8 cellular contexts compared by ENCODE assay signal in genomic region chr15:42457445-42458442, GRCh38. TPM values are rescaled to one million over a fixed set of nuclear protein-coding genes. Genes with fewer than 3 reads are reported as not detected.
A peak's percentile ranks its signal among the peaks of the same experiment; 100 is the strongest.
DNase-seq lines count a peak whose midpoint lies in the region; FAIRE-seq and TF ChIP-seq lines count a peak whose summit lies in the region.

No MANE protein-coding gene starts in this region.

- peaks cover 24% of the 10 kb centered on the region for H3K79me2 ChIP-seq in endothelial cell of umbilical vein (ENCODE audit: control insufficient read depth, insufficient read depth, low read length)

- TF ChIP-seq CTCF in BE2C (IDR thresholded peaks at IDR 0.05; ENCODE audit: low read depth, low read length) (no peak), GM20000 (IDR thresholded peaks at IDR 0.05; ENCODE audit: extremely low read depth, missing control alignments) (no peak), endothelial cell of umbilical vein (IDR thresholded peaks at IDR 0.05; ENCODE audit: extremely low read depth in 1 of 2, insufficient read depth in 1 of 2, low read depth in 1 of 2, low read length in 2 of 2) (no peak), mesothelial cell of epicardium (IDR thresholded peaks at IDR 0.05; ENCODE audit: unreplicated experiment) (no peak), uterus (IDR thresholded peaks at IDR 0.05) (no peak)

- TF ChIP-seq POLR2A in endothelial cell of umbilical vein (IDR thresholded peaks at IDR 0.05; ENCODE audit: low read depth, low read length) (no peak), uterus (IDR thresholded peaks at IDR 0.05) (peak in 1 of 2 donors; percentile 48)

- H3K9me3 ChIP-seq in BE2C (no peaks in the 10 kb centered on the region), MG63 (no peaks in the 10 kb centered on the region), endothelial cell of umbilical vein (replicated peaks; ENCODE audit: control insufficient read depth, insufficient read depth, low read length) (no peaks in the 10 kb centered on the region), uterus (no peaks in the 10 kb centered on the region)

- H3K4me1 ChIP-seq in BE2C, result peaks cover 11% of the 10 kb centered on the region
- H3K4me1 ChIP-seq in endothelial cell of umbilical vein (ENCODE audit: control insufficient read depth, extremely low read depth, insufficient read depth, low read length), result peaks cover 19% of the 10 kb centered on the region
- H3K4me1 ChIP-seq in uterus, result no peaks in the 10 kb centered on the region

- no peak overlapping the region for H2AFZ ChIP-seq in endothelial cell of umbilical vein (ENCODE audit: low read depth, low read length)

- intact Hi-C loops in endothelial cell of umbilical vein (cut with micrococcal nuclease), result no loop called here
- intact Hi-C loops in uterus (cut with DNase I; ENCODE audit: low total_unique reads), result no loop called here

- peaks cover 2% of the 10 kb centered on the region; the same call in 1 of the 2 replicates for H3K36me3 ChIP-seq in BE2C
- peaks cover 9% of the 10 kb centered on the region for H3K36me3 ChIP-seq in MG63
- no peaks in the 10 kb centered on the region for H3K36me3 ChIP-seq in endothelial cell of umbilical vein (ENCODE audit: control insufficient read depth in 2 of 2, extremely low read depth in 1 of 2, insufficient read depth in 2 of 2, low read length in 2 of 2)
- H3K36me3 ChIP-seq in uterus, result no peaks in the 10 kb centered on the region

- H3K36me3 Mint-ChIP-seq in mesothelial cell of epicardium, result peaks cover 4% of the 10 kb centered on the region
- H3K36me3 Mint-ChIP-seq in activated T-cell treated with anti-CD3 and anti-CD28 coated beads, Interleukin-2, amount 50 U/mL, for 24 hours (ENCODE audit: low read depth), result peaks cover 34% of the 10 kb centered on the region

- no peaks in the 10 kb centered on the region for H3K27me3 Mint-ChIP-seq in mesothelial cell of epicardium (ENCODE audit: low read depth)
- no peaks in the 10 kb centered on the region for H3K27me3 Mint-ChIP-seq in activated T-cell treated with anti-CD3 and anti-CD28 coated beads, Interleukin-2, amount 50 U/mL, for 24 hours

- POLR2A ChIA-PET in endothelial cell of umbilical vein (lab: Charles Lee), result no interaction called here

- H3K4me2 ChIP-seq in endothelial cell of umbilical vein (ENCODE audit: insufficient read depth, low read length), result peak overlapping the region; percentile 55

- peak overlapping the region; percentile 97 for H3K27ac Mint-ChIP-seq in mesothelial cell of epicardium
- no peak overlapping the region for H3K27ac Mint-ChIP-seq in activated T-cell treated with anti-CD3 and anti-CD28 coated beads, Interleukin-2, amount 50 U/mL, for 24 hours

- peak overlapping the region; percentile 59 for H3K4me3 Mint-ChIP-seq in mesothelial cell of epicardium
- no peak overlapping the region for H3K4me3 Mint-ChIP-seq in activated T-cell treated with anti-CD3 and anti-CD28 coated beads, Interleukin-2, amount 50 U/mL, for 24 hours

- H3K4me3 ChIP-seq in BE2C (ENCODE audit: low read depth, low read length) (no peak overlapping the region; the same call in 1 of the 2 replicates), MG63 (peak overlapping the region; percentile 27), endothelial cell of umbilical vein (replicated peaks in 1 of 3; ENCODE audit: insufficient read depth in 1 of 3, low read depth in 1 of 3, low read length in 3 of 3) (no peak overlapping the region), uterus (peak overlapping the region; percentile 4 to 25)

- H4K20me1 ChIP-seq in endothelial cell of umbilical vein (replicated peaks; ENCODE audit: control insufficient read depth, extremely low read depth, insufficient read depth, low read length), result no peaks in the 10 kb centered on the region

- H3K27ac ChIP-seq in endothelial cell of umbilical vein (ENCODE audit: insufficient read depth, low read depth, low read length), result peak overlapping the region; percentile 57
- peak overlapping the region; percentile 82 to 91 for H3K27ac ChIP-seq in uterus

- peak; percentile 42 for DNase-seq in BE2C
- DNase-seq in GM20000 (ENCODE audit: low spot score), result peak; percentile 59
- peak; percentile 86 for DNase-seq in MG63
- peak; percentile 83 for DNase-seq in endothelial cell of umbilical vein (ENCODE audit: low read depth, low spot score)
- DNase-seq in mesothelial cell of epicardium (ENCODE audit: low spot score in 2 of 2, unreplicated experiment in 2 of 2), result peak; percentile 28 to 60
- DNase-seq in uterus, result peak; percentile 81
- DNase-seq in DMS114 treated with DMSO at 0.1 percent for 48 hours (lab: John Stamatoyannopoulos, UW; ENCODE audit: unreplicated experiment), result no peak
- DNase-seq in activated T-cell treated with anti-CD3 and anti-CD28 coated beads, Interleukin-2, amount 50 U/mL, for 24 hours, result no peak

- H3K9me1 ChIP-seq in endothelial cell of umbilical vein (replicated peaks; ENCODE audit: control insufficient read depth, extremely low read depth, insufficient read depth, low read length), result no peaks in the 10 kb centered on the region

- dilution Hi-C loops in endothelial cell of umbilical vein (cut with MboI; ENCODE audit: extremely low pct_ligation_motif_present, low sequenced_read_pairs), result no loop called here

- H3K9ac ChIP-seq in endothelial cell of umbilical vein (replicated peaks; ENCODE audit: extremely low read depth, insufficient read depth, low read length), result peak overlapping the region; percentile 54

- BruUV-seq in endothelial cell of umbilical vein (replicated peaks; lab: Mats Ljungman, UMichigan), result no TSS peak

- H3K9me3 Mint-ChIP-seq in mesothelial cell of epicardium, result no peaks in the 10 kb centered on the region
- no peaks in the 10 kb centered on the region for H3K9me3 Mint-ChIP-seq in activated T-cell treated with anti-CD3 and anti-CD28 coated beads, Interleukin-2, amount 50 U/mL, for 24 hours

- H3K27me3 ChIP-seq in BE2C (no peaks in the 10 kb centered on the region), MG63 (no peaks in the 10 kb centered on the region), endothelial cell of umbilical vein (ENCODE audit: control insufficient read depth in 2 of 2, insufficient read depth in 2 of 2, low read length in 2 of 2) (no peaks in the 10 kb centered on the region), uterus (no peaks in the 10 kb centered on the region)

- H3K4me1 Mint-ChIP-seq in mesothelial cell of epicardium, result peaks cover 15% of the 10 kb centered on the region
- H3K4me1 Mint-ChIP-seq in activated T-cell treated with anti-CD3 and anti-CD28 coated beads, Interleukin-2, amount 50 U/mL, for 24 hours (ENCODE audit: low read depth), result peaks cover 13% of the 10 kb centered on the region

- CTCF ChIA-PET in endothelial cell of umbilical vein (lab: Charles Lee), result interaction anchor here (0.5 to 2.1 kb wide), 6 partner anchors 12 to 39 kb away, joined by 3 to 11 read pairs (median 3); no protein-coding TSS in a partner anchor

- peak; percentile 24 for FAIRE-seq in endothelial cell of umbilical vein (lab: Jason Lieb, UNC)

TF ChIP-seq in endothelial cell of umbilical vein, 7 proteins besides CTCF, POLR2A, EP300 and RAD21:
- no peak for TF ChIP-seq EZH2 (IDR thresholded peaks at IDR 0.05; ENCODE audit: borderline replicate concordance, low read depth, low read length, severe bottlenecking)
- no peak for TF ChIP-seq JUN (IDR thresholded peaks at IDR 0.05; ENCODE audit: borderline replicate concordance, insufficient read depth, insufficient read length, low read depth)
- TF ChIP-seq POLR2AphosphoS5 (IDR thresholded peaks at IDR 0.05; ENCODE audit: insufficient read depth, low read depth, low read length), result no peak
- TF ChIP-seq GATA2 (IDR thresholded peaks at IDR 0.05; ENCODE audit: insufficient read depth, insufficient read length, low read depth, low read length), result no peak
- no peak for TF ChIP-seq MAX (IDR thresholded peaks at IDR 0.05; ENCODE audit: insufficient read depth, insufficient read length)
- no peak for TF ChIP-seq MYC (IDR thresholded peaks at IDR 0.05; ENCODE audit: low read depth, low read length)
- no peak for TF ChIP-seq FOS (IDR thresholded peaks at IDR 0.05; ENCODE audit: borderline replicate concordance, insufficient read depth, low read length)
TF ChIP-seq in endothelial cell of umbilical vein: peak in this region for 0.

RNA-seq across cellular contexts. Expression of gene ZNF106, which starts 33.2 kb away (rescaled TPM):
- polyA plus RNA-seq in BE2C (2012; ENCODE audit: insufficient read depth, insufficient read length, low read depth), result 23.8 TPM
- 22.6 and 26.7 TPM in 2 replicates for total RNA-seq in MG63 (2014; rRNA removed; shearing (Covaris generic); ENCODE audit: low replicate concordance)
- total RNA-seq in endothelial cell of umbilical vein (51.2 and 53.5 TPM in 2 replicates), mesothelial cell of epicardium (50.2 to 52.9 TPM (median 51.0 TPM) in 3 replicates), uterus (10 to 100 TPM; 56.6 to 95.0 (median 72.0) TPM)
- 16.7 and 18.9 TPM in 2 replicates for polyA plus RNA-seq in endothelial cell of umbilical vein
- polyA plus RNA-seq in endothelial cell of umbilical vein (2011; cell fraction: cytosol; rRNA removed), result 16.3 and 17.3 TPM in 2 replicates
- 17.8 and 18.5 TPM in 2 replicates for polyA plus RNA-seq in endothelial cell of umbilical vein (2011; cell fraction: nucleus; rRNA removed)
- polyA plus RNA-seq in endothelial cell of umbilical vein (2012), result 29.7 and 40.7 TPM in 2 replicates
- 86.9 and 96.7 TPM in 2 replicates for polyA minus RNA-seq in endothelial cell of umbilical vein
- 48.4 TPM for polyA minus RNA-seq in endothelial cell of umbilical vein (2011; cell fraction: cytosol; rRNA and poly(A)+ RNA removed)
- polyA minus RNA-seq in endothelial cell of umbilical vein (2011; cell fraction: nucleus; rRNA and poly(A)+ RNA removed), result 33.3 and 54.0 TPM in 2 replicates

RNA-seq across cellular contexts. Expression of gene SNAP23, which starts 37.7 kb away (rescaled TPM):
- polyA plus RNA-seq in BE2C (2012; ENCODE audit: insufficient read depth, insufficient read length, low read depth), result 74.8 TPM
- total RNA-seq in MG63 (2014; rRNA removed; shearing (Covaris generic); ENCODE audit: low replicate concordance), result 49.3 and 52.1 TPM in 2 replicates
- 126 and 141 TPM in 2 replicates for total RNA-seq in endothelial cell of umbilical vein
- polyA plus RNA-seq in endothelial cell of umbilical vein, result 56.5 and 152 TPM in 2 replicates
- 72.1 and 79.9 TPM in 2 replicates for polyA plus RNA-seq in endothelial cell of umbilical vein (2011; cell fraction: cytosol; rRNA removed)
- polyA plus RNA-seq in endothelial cell of umbilical vein (2011; cell fraction: nucleus; rRNA removed), result 115 and 178 TPM in 2 replicates
- 152 and 194 TPM in 2 replicates for polyA plus RNA-seq in endothelial cell of umbilical vein (2012)
- 60.5 and 68.5 TPM in 2 replicates for polyA minus RNA-seq in endothelial cell of umbilical vein
- 11.0 TPM for polyA minus RNA-seq in endothelial cell of umbilical vein (2011; cell fraction: cytosol; rRNA and poly(A)+ RNA removed)
- 54.5 and 72.7 TPM in 2 replicates for polyA minus RNA-seq in endothelial cell of umbilical vein (2011; cell fraction: nucleus; rRNA and poly(A)+ RNA removed)
- total RNA-seq in mesothelial cell of epicardium, result 57.1 to 58.4 TPM (median 57.9 TPM) in 3 replicates
- total RNA-seq in uterus, result 100 to 1,000 TPM in 1 of 4 donors, 10 to 100 TPM in 3; 79.1 to 155 (median 84.2) TPM

Comparison
In these comparisons a context has a peak if more than half of its experiments do, and no peak if none do; other contexts are left out.
1. DNase-seq: peak in BE2C (single experiment), GM20000 (single experiment), MG63 (single experiment), endothelial cell of umbilical vein (single experiment), mesothelial cell of epicardium (2 of 2) and uterus (2 of 2); none in DMS114 treated with DMSO at 0.1 percent for 48 hours (single experiment) and activated T-cell treated with anti-CD3 and anti-CD28 coated beads, Interleukin-2, amount 50 U/mL, for 24 hours (single experiment).
2. H3K4me3 ChIP-seq: peak in MG63 (single experiment) and uterus (2 of 2); none in BE2C (single experiment) and endothelial cell of umbilical vein (0 of 3).